ENCODE assay signal across 18 cellular contexts in genomic region chr1:183604811-183605210, GRCh38. TPM values are rescaled to one million over a fixed set of nuclear protein-coding genes. Genes with fewer than 3 reads are reported as not detected.
A peak's percentile ranks its signal among the peaks of the same experiment; 100 is the strongest.
DNase-seq lines count a peak whose midpoint lies in the region; ATAC-seq and TF ChIP-seq lines count a peak whose summit lies in the region.
"Had no signal": no experiment of that assay in that cellular context is flagged by ENCODE, and none has a peak within 500 bp of the region (broad histone marks: within the 10 kb centered on the region; RNA-seq: fewer than 3 reads in every experiment).

No MANE protein-coding gene starts in this region.

- H3K4ac ChIP-seq in neuronal stem cell (ENCODE audit: low read length): no peak overlapping the region

- H2BK12ac ChIP-seq in neuronal stem cell (ENCODE audit: low read length): no peak overlapping the region

- peak; percentile 69 for DNase-seq in Right ventricle myocardium inferior (ENCODE audit: missing footprints)
- DNase-seq in right atrium auricular region (ENCODE audit: low spot score): no peak
- DNase-seq in chondrocyte (ENCODE audit: low spot score): no peak
- DNase-seq in immature natural killer cell: no peak
- no peak for DNase-seq in neuronal stem cell (ENCODE audit: low spot score)
- DNase-seq: activated CD4-positive, alpha-beta T cell treated with anti-CD3 and anti-CD28 coated beads, Interleukin-2, amount 50 U/mL, for 48 hours; activated naive CD4-positive, alpha-beta T cell treated with Interleukin-2 at 50 U/mL for 16 hours; DMS 273 treated with DMSO at 0.1 percent for 48 hours; NCI-H1048; stimulated activated CD4-positive, alpha-beta T cell treated with anti-CD3 and anti-CD28 coated beads, Interleukin-4, amount 100 ng/mL, for 4 hours; SW 1271 had no signal

- H3K4me3 ChIP-seq in right atrium auricular region (no peak overlapping the region), neuronal stem cell (ENCODE audit: low read length in 2 of 2) (no peak overlapping the region)
- H3K4me3 ChIP-seq: cardiac muscle cell, HAP-1 had no signal

- no CpG with 5 or more reads among the region's 8 CpGs for WGBS in neuronal stem cell (ENCODE audit: extremely low coverage in 2 of 2, insufficient read length in 2 of 2, insufficient replicate concordance in 1 of 2), 2 donors

- H3K27ac ChIP-seq in right atrium auricular region (peak overlapping the region in 1 of 2 donors; percentile 23), neuronal stem cell (replicated peaks; ENCODE audit: low read length) (no peak overlapping the region)
- H3K27ac ChIP-seq: cardiac muscle cell had no signal

- H3K4me2 ChIP-seq in neuronal stem cell (ENCODE audit: insufficient read depth, low read length, poor library complexity, severe bottlenecking): no peak overlapping the region

- peaks cover 0 to 24% of the 10 kb centered on the region in 2 donors for H3K4me1 ChIP-seq in right atrium auricular region
- no peaks in the 10 kb centered on the region for H3K4me1 ChIP-seq in neuronal stem cell (ENCODE audit: control insufficient read depth in 2 of 2, insufficient read depth in 1 of 2, low read depth in 1 of 2, low read length in 2 of 2)
- H3K4me1 ChIP-seq: HAP-1 had no signal

- no peak overlapping the region for H3K23ac ChIP-seq in neuronal stem cell (ENCODE audit: low read depth, low read length, poor library complexity)

- no peaks in the 10 kb centered on the region for H3K79me1 ChIP-seq in neuronal stem cell (ENCODE audit: low read depth, low read length)

- H2AK5ac ChIP-seq in neuronal stem cell (ENCODE audit: low read depth, low read length): no peak overlapping the region

- H3K27me3 ChIP-seq in right atrium auricular region: no peaks in the 10 kb centered on the region
- H3K27me3 ChIP-seq in neuronal stem cell (ENCODE audit: control insufficient read depth in 3 of 3, insufficient read depth in 3 of 3, low read depth in 1 of 3, low read length in 3 of 3): peaks cover 0 to 13% (median 0%) of the 10 kb centered on the region in 3 experiments
- H3K27me3 ChIP-seq: cardiac muscle cell had no signal

- ATAC-seq in Right ventricle myocardium inferior (peak; percentile 27), HG03280 (IDR thresholded peaks at IDR 0.05; ENCODE audit: unreplicated experiment) (peak; percentile 33), GM18858 (IDR thresholded peaks at IDR 0.05; ENCODE audit: unreplicated experiment) (no peak), HG02970 (IDR thresholded peaks at IDR 0.05; ENCODE audit: low FRiP score, unreplicated experiment) (no peak)

- no peaks in the 10 kb centered on the region for H3K36me3 Mint-ChIP-seq in chondrocyte (ENCODE audit: low read depth)
- no peaks in the 10 kb centered on the region for H3K36me3 Mint-ChIP-seq in immature natural killer cell

- no peak overlapping the region for H3K18ac ChIP-seq in neuronal stem cell (ENCODE audit: low read length)

- H2BK15ac ChIP-seq in neuronal stem cell (ENCODE audit: low read length): no peak overlapping the region

- H3K9me3 ChIP-seq in right atrium auricular region: no peaks in the 10 kb centered on the region
- H3K9me3 ChIP-seq in neuronal stem cell (replicated peaks in 1 of 2; ENCODE audit: control insufficient read depth in 2 of 2, insufficient read depth in 1 of 2, low read depth in 1 of 2, low read length in 2 of 2): no peaks in the 10 kb centered on the region
- H3K9me3 ChIP-seq: HAP-1 had no signal

- no peaks in the 10 kb centered on the region for H3K36me3 ChIP-seq in right atrium auricular region
- no peaks in the 10 kb centered on the region for H3K36me3 ChIP-seq in neuronal stem cell (replicated peaks in 1 of 2; ENCODE audit: control insufficient read depth in 2 of 2, insufficient read depth in 2 of 2, low read length in 2 of 2)
- H3K36me3 ChIP-seq: cardiac muscle cell, HAP-1 had no signal

- H2BK120ac ChIP-seq in neuronal stem cell (ENCODE audit: low read depth, low read length): no peak overlapping the region

- H4K91ac ChIP-seq in neuronal stem cell (ENCODE audit: low read depth, low read length, poor library complexity): no peak overlapping the region

- H3K9ac ChIP-seq in neuronal stem cell (ENCODE audit: low read depth, low read length, poor library complexity): no peak overlapping the region

- H3K9me3 Mint-ChIP-seq in chondrocyte (ENCODE audit: low read depth) (no peaks in the 10 kb centered on the region), immature natural killer cell (no peaks in the 10 kb centered on the region)

- H3K14ac ChIP-seq in neuronal stem cell (ENCODE audit: low read length): no peak overlapping the region

- no peak for TF ChIP-seq CTCF in right atrium auricular region (IDR thresholded peaks at IDR 0.05)
- TF ChIP-seq CTCF in chondrocyte (IDR thresholded peaks at IDR 0.05): no peak

- H3K4me1 Mint-ChIP-seq in chondrocyte (ENCODE audit: low read depth): peaks cover 60% of the 10 kb centered on the region
- peaks cover 10 to 14% of the 10 kb centered on the region in 2 donors for H3K4me1 Mint-ChIP-seq in immature natural killer cell

- H3K27me3 Mint-ChIP-seq in chondrocyte (ENCODE audit: low read depth) (no peaks in the 10 kb centered on the region), immature natural killer cell (ENCODE audit: low read depth in 3 of 3) (peaks cover 0 to 6% (median 2%) of the 10 kb centered on the region in 3 donors)

- intact Hi-C loops in Right ventricle myocardium inferior (cut with DNase I): no loop called here

- H4K8ac ChIP-seq in neuronal stem cell (ENCODE audit: low read depth, low read length): no peak overlapping the region

- no peak overlapping the region for H3K4me3 Mint-ChIP-seq in chondrocyte (ENCODE audit: unreplicated experiment)
- no peak overlapping the region for H3K4me3 Mint-ChIP-seq in immature natural killer cell

- H3K27ac Mint-ChIP-seq in chondrocyte (ENCODE audit: unreplicated experiment) (peak overlapping the region; percentile 95), immature natural killer cell (no peak overlapping the region)

- no peak overlapping the region for H2AFZ ChIP-seq in neuronal stem cell (ENCODE audit: low read length)

- no peak overlapping the region for H2BK5ac ChIP-seq in neuronal stem cell (ENCODE audit: low read length)

RNA-seq across cellular contexts. Expression of gene NCF2, which starts 14.6 kb away (rescaled TPM):
- total RNA-seq in Right ventricle myocardium inferior (6.7 TPM), right atrium auricular region (10 to 100 TPM in 1 of 2 donors, 1 to 10 TPM in 1; 3.2 to 10.7 TPM), chondrocyte (1.2 to 3.2 TPM (median 2.7 TPM) in 3 replicates)
- polyA plus RNA-seq in immature natural killer cell: 10 to 100 TPM in 1 of 3 donors, 1 to 10 TPM in 2; 1.5 to 13.3 (median 3.7) TPM
- not detected for polyA plus RNA-seq in neuronal stem cell (2013, experiment 1 of 2)
- polyA plus RNA-seq in neuronal stem cell (2013, experiment 2 of 2): 0.06 TPM

RNA-seq across cellular contexts. Expression of gene ARPC5, which starts 30.8 kb away (rescaled TPM):
- total RNA-seq in Right ventricle myocardium inferior (40.2 TPM), right atrium auricular region (10 to 100 TPM; 39.2 to 47.0 TPM), chondrocyte (144 to 193 TPM (median 192 TPM) in 3 replicates)
- polyA plus RNA-seq in immature natural killer cell: 100 to 1,000 TPM; 638 to 995 (median 763) TPM
- polyA plus RNA-seq in neuronal stem cell (2013, experiment 1 of 2): 85.5 TPM
- polyA plus RNA-seq in neuronal stem cell (2013, experiment 2 of 2): 82.7 TPM

RNA-seq across cellular contexts. Expression of gene APOBEC4, which starts 48.3 kb away (rescaled TPM):
- total RNA-seq in Right ventricle myocardium inferior (not detected), right atrium auricular region (not detected), chondrocyte (not detected in 3 replicates)
- polyA plus RNA-seq in immature natural killer cell: not detected
- polyA plus RNA-seq in neuronal stem cell (2013, experiment 1 of 2): not detected
- polyA plus RNA-seq in neuronal stem cell (2013, experiment 2 of 2): not detected
- total RNA-seq: cardiac muscle cell, epithelial cell of proximal tubule, renal cortical epithelial cell had no signal
- polyA plus RNA-seq: cardiac muscle cell had no signal

Comparison
In these comparisons a context has a peak if more than half of its experiments do, and no peak if none do; other contexts are left out.
1. ATAC-seq: peak in Right ventricle myocardium inferior (single experiment) and HG03280 (single experiment); none in GM18858 (single experiment) and HG02970 (single experiment).